ENCODE assay signal across 22 cellular contexts in the genomic region with DNA sequence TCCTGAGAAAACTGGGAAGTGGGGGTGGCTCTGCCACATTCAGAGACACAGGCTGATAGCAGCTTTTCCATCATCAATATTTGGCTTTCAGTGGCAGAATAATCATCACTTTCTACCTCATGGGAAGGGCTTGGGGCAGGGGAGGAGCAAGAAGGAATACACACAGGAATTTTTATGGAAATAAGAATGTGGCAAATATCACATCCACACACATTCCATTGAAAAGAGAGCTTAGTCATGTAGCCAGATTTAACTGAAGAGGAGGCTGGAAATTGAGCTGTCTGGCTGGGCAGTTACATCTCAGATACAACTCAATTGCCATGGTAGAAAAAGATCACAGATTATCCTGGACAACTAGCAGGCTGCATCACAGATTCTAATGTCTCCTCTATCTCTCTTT.
DNase-seq lines count a peak whose midpoint lies in the region; ATAC-seq and TF ChIP-seq lines count a peak whose summit lies in the region.
"Had no signal": no experiment of that assay in that cellular context is flagged by ENCODE, and none has a peak within 500 bp of the region (broad histone marks: within the 10 kb centered on the region; RNA-seq: fewer than 3 reads in every experiment).

No MANE protein-coding gene starts in this region.

- DNase-seq in AG08395 (ENCODE audit: low spot score): peak; percentile 12
- DNase-seq in HS-27A (ENCODE audit: low read depth): peak; percentile 59
- peak; percentile 25 for DNase-seq in brain microvascular endothelial cell
- peak; percentile 14 for DNase-seq in middle frontal gyrus (ENCODE audit: extremely low spot score, low spot score)
- DNase-seq in pons (ENCODE audit: low spot score): no peak
- DNase-seq in WERI-Rb-1: no peak
- DNase-seq: activated CD4-positive, alpha-beta T cell treated with anti-CD3 and anti-CD28 coated beads for 1 hour; CD4-positive, CD25-positive, alpha-beta regulatory T cell; central memory CD4-positive, alpha-beta T cell; lower lobe of right lung; natural killer cell; NCI-H1436; NCI-H82; Peyer's patch; stimulated activated naive B cell treated with anti-CD40 and anti-IgM and Interleukin-4, amounts not matched to agents 10 μg/mL and 1 μg/mL and 100 μg/mL, for 72 hours; T1000; tibial artery had no signal

- in situ Hi-C loops in brain microvascular endothelial cell (cut with HindIII; ENCODE audit: low pct_ligation_motif_present, low sequenced_read_pairs): no loop called here

- H3K36me3 ChIP-seq in brain microvascular endothelial cell (replicated peaks) (no peaks in the 10 kb centered on the region), WERI-Rb-1 (no peaks in the 10 kb centered on the region)
- H3K36me3 ChIP-seq: esophagus muscularis mucosa, HAP-1, lower lobe of right lung, Peyer's patch, tibial artery had no signal

- TF ChIP-seq CTCF in brain microvascular endothelial cell (IDR thresholded peaks at IDR 0.05; ENCODE audit: low read depth, low read length, missing control alignments) (no peak), WERI-Rb-1 (IDR thresholded peaks at IDR 0.05; ENCODE audit: low read depth, low read length) (no peak)

- H3K9me3 ChIP-seq in WERI-Rb-1 (ENCODE audit: severe bottlenecking): no peaks in the 10 kb centered on the region
- H3K9me3 ChIP-seq: A549, esophagus muscularis mucosa, HAP-1, lower lobe of right lung, Peyer's patch had no signal

- H3K27ac ChIP-seq in brain microvascular endothelial cell (no peak overlapping the region), WERI-Rb-1 (no peak overlapping the region)
- H3K27ac ChIP-seq: A549, esophagus muscularis mucosa, lower lobe of right lung, Peyer's patch, tibial artery had no signal

- H3K27me3 ChIP-seq in brain microvascular endothelial cell (replicated peaks) (no peaks in the 10 kb centered on the region), WERI-Rb-1 (ENCODE audit: insufficient read depth, low read depth, severe bottlenecking) (no peaks in the 10 kb centered on the region)
- H3K27me3 ChIP-seq: esophagus muscularis mucosa, Peyer's patch, tibial artery had no signal

- no peak for ATAC-seq in GM21717 (IDR thresholded peaks at IDR 0.05; ENCODE audit: unreplicated experiment)
- no peak for ATAC-seq in HG02981 (IDR thresholded peaks at IDR 0.05; ENCODE audit: unreplicated experiment)
- ATAC-seq: A549; lower lobe of right lung; natural killer cell; stimulated activated naive B cell treated with anti-CD40 and anti-IgM and Interleukin-4, amounts not matched to agents 10 μg/mL and 1 μg/mL and 100 μg/mL, for 72 hours had no signal

- H3K4me3 ChIP-seq in brain microvascular endothelial cell (ENCODE audit: low read depth, low read length) (no peak overlapping the region), WERI-Rb-1 (ENCODE audit: low read depth, low read length) (no peak overlapping the region)
- H3K4me3 ChIP-seq: A549, esophagus muscularis mucosa, HAP-1, lower lobe of right lung, Peyer's patch, tibial artery had no signal

Comparison
In these comparisons a context has a peak if more than half of its experiments do, and no peak if none do; other contexts are left out.
1. DNase-seq: peak in AG08395 (single experiment), HS-27A (single experiment), brain microvascular endothelial cell (single experiment) and middle frontal gyrus (single experiment); none in pons (single experiment) and WERI-Rb-1 (single experiment).